ENCODE assay signal across 1 cellular context in the genomic region with DNA sequence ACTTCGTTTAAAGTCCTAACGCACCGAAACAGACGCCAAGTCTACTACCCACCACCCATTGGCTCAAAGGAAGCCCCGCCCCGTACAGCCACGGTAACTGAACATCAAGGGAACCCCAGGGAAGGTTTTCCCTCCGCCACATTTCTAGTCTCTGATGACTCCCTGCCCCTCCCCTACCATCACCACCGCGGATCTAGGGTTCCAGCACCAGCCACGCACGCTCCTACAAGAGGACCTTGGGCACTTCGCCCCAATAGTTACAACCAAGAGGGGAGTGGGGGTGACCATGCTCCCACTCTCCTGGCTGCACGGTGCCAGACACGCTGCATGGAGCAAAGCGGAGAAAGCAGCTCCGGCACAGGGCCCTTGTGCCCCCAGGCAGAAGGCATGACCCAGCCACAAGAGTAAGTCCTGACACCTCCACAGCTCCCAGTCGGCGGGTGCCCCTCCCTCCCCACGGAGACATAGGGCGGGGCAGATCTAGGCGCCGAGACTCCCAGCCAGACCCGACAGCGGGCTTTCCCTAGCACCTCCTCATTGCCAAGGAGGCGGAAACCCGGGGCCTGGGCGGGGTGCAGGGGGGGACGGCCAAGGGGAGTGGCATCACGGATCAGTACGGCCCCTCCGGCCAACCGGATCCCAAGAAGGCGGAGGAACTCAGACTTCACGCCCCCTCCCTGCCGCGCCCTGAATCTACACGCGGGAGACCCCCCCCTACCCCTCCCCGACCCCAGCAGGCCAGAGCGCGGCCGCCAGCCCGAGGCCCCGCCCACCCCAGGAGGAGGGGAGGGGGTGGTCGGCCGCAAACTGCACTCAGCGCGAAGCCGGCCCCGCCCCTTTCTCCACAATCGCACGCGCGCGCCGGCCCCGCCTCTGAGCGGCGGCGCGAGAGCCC.
TF ChIP-seq lines count a peak whose summit lies in the region.

No MANE protein-coding gene starts in this region.

TF ChIP-seq in HepG2, 621 proteins besides CTCF, POLR2A, EP300 and RAD21 (continued from another document and continues in another):
- TF ChIP-seq LCORL (IDR thresholded peaks at IDR 0.05) = no peak
- TF ChIP-seq LCORL (CRISPR knock-in tag; IDR thresholded peaks at IDR 0.05) = peak; percentile 63
- TF ChIP-seq, protein P1, sequence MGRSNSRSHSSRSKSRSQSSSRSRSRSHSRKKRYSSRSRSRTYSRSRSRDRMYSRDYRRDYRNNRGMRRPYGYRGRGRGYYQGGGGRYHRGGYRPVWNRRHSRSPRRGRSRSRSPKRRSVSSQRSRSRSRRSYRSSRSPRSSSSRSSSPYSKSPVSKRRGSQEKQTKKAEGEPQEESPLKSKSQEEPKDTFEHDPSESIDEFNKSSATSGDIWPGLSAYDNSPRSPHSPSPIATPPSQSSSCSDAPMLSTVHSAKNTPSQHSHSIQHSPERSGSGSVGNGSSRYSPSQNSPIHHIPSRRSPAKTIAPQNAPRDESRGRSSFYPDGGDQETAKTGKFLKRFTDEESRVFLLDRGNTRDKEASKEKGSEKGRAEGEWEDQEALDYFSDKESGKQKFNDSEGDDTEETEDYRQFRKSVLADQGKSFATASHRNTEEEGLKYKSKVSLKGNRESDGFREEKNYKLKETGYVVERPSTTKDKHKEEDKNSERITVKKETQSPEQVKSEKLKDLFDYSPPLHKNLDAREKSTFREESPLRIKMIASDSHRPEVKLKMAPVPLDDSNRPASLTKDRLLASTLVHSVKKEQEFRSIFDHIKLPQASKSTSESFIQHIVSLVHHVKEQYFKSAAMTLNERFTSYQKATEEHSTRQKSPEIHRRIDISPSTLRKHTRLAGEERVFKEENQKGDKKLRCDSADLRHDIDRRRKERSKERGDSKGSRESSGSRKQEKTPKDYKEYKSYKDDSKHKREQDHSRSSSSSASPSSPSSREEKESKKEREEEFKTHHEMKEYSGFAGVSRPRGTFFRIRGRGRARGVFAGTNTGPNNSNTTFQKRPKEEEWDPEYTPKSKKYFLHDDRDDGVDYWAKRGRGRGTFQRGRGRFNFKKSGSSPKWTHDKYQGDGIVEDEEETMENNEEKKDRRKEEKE (IDR thresholded peaks at IDR 0.05) = no peak
- no peak for TF ChIP-seq CEBPB (IDR thresholded peaks at IDR 0.05; ENCODE audit: borderline replicate concordance, low read depth, low read length)
- TF ChIP-seq REXO4 (CRISPR knock-in tag; IDR thresholded peaks at IDR 0.05; ENCODE audit: borderline replicate concordance) = no peak
- TF ChIP-seq, protein P2, sequence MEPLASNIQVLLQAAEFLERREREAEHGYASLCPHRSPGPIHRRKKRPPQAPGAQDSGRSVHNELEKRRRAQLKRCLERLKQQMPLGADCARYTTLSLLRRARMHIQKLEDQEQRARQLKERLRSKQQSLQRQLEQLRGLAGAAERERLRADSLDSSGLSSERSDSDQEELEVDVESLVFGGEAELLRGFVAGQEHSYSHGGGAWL (CRISPR knock-in tag; IDR thresholded peaks at IDR 0.05) = peak; percentile 45; the same call in 1 of the 2 replicates
- no peak for TF ChIP-seq HNRNPK (IDR thresholded peaks at IDR 0.05; ENCODE audit: low read depth, low read length, poor library complexity, severe bottlenecking)
- TF ChIP-seq GATAD1 (CRISPR knock-in tag; IDR thresholded peaks at IDR 0.05) = peak; percentile 59; the same call in 1 of the 2 replicates
- TF ChIP-seq ZNF431 (CRISPR knock-in tag; IDR thresholded peaks at IDR 0.05; ENCODE audit: borderline replicate concordance, low read depth) = no peak
- no peak for TF ChIP-seq HES4 (CRISPR knock-in tag; IDR thresholded peaks at IDR 0.05; ENCODE audit: borderline replicate concordance)
- TF ChIP-seq, protein P3, sequence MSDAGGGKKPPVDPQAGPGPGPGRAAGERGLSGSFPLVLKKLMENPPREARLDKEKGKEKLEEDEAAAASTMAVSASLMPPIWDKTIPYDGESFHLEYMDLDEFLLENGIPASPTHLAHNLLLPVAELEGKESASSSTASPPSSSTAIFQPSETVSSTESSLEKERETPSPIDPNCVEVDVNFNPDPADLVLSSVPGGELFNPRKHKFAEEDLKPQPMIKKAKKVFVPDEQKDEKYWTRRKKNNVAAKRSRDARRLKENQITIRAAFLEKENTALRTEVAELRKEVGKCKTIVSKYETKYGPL (CRISPR knock-in tag; IDR thresholded peaks at IDR 0.05) = no peak
- TF ChIP-seq EED (CRISPR knock-in tag; IDR thresholded peaks at IDR 0.05) = no peak
- TF ChIP-seq MBNL3 (CRISPR knock-in tag; conservative IDR thresholded peaks at IDR 0.05) = no peak
- TF ChIP-seq ADNP (CRISPR knock-in tag; IDR thresholded peaks at IDR 0.05) = no peak
- TF ChIP-seq BRCA1 (CRISPR knock-in tag; IDR thresholded peaks at IDR 0.05) = no peak
- no peak for TF ChIP-seq CREM (IDR thresholded peaks at IDR 0.05)
- TF ChIP-seq CREM (CRISPR knock-in tag; IDR thresholded peaks at IDR 0.05) = no peak
- 0 out of 2 replicates have a peak, but pooled peaks have one; percentile 11 for TF ChIP-seq IRF2 (CRISPR knock-in tag; IDR thresholded peaks at IDR 0.05)
- TF ChIP-seq, protein P4, sequence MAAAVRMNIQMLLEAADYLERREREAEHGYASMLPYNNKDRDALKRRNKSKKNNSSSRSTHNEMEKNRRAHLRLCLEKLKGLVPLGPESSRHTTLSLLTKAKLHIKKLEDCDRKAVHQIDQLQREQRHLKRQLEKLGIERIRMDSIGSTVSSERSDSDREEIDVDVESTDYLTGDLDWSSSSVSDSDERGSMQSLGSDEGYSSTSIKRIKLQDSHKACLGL (CRISPR knock-in tag; IDR thresholded peaks at IDR 0.05) = peak; percentile 49; the same call in 1 of the 2 replicates
- no peak for TF ChIP-seq ZNF234 (CRISPR knock-in tag; conservative IDR thresholded peaks at IDR 0.05)
- no peak for TF ChIP-seq KMT2A (CRISPR knock-in tag; IDR thresholded peaks at IDR 0.05)
- no peak for TF ChIP-seq ZNF460 (CRISPR knock-in tag; IDR thresholded peaks at IDR 0.05; ENCODE audit: borderline replicate concordance)
- peak; percentile 62; the same call in 1 of the 2 replicates for TF ChIP-seq ZSCAN21 (CRISPR knock-in tag; IDR thresholded peaks at IDR 0.05; ENCODE audit: borderline replicate concordance)
- no peak for TF ChIP-seq FOXA3 (CRISPR knock-in tag; IDR thresholded peaks at IDR 0.05)
- TF ChIP-seq, protein P5, sequence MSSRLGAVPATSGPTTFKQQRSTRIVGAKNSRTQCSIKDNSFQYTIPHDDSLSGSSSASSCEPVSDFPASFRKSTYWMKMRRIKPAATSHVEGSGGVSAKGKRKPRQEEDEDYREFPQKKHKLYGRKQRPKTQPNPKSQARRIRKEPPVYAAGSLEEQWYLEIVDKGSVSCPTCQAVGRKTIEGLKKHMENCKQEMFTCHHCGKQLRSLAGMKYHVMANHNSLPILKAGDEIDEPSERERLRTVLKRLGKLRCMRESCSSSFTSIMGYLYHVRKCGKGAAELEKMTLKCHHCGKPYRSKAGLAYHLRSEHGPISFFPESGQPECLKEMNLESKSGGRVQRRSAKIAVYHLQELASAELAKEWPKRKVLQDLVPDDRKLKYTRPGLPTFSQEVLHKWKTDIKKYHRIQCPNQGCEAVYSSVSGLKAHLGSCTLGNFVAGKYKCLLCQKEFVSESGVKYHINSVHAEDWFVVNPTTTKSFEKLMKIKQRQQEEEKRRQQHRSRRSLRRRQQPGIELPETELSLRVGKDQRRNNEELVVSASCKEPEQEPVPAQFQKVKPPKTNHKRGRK (CRISPR knock-in tag; IDR thresholded peaks at IDR 0.05) = no peak
- no peak for TF ChIP-seq GTF3A (CRISPR knock-in tag; conservative IDR thresholded peaks at IDR 0.05)
- TF ChIP-seq, protein P6, sequence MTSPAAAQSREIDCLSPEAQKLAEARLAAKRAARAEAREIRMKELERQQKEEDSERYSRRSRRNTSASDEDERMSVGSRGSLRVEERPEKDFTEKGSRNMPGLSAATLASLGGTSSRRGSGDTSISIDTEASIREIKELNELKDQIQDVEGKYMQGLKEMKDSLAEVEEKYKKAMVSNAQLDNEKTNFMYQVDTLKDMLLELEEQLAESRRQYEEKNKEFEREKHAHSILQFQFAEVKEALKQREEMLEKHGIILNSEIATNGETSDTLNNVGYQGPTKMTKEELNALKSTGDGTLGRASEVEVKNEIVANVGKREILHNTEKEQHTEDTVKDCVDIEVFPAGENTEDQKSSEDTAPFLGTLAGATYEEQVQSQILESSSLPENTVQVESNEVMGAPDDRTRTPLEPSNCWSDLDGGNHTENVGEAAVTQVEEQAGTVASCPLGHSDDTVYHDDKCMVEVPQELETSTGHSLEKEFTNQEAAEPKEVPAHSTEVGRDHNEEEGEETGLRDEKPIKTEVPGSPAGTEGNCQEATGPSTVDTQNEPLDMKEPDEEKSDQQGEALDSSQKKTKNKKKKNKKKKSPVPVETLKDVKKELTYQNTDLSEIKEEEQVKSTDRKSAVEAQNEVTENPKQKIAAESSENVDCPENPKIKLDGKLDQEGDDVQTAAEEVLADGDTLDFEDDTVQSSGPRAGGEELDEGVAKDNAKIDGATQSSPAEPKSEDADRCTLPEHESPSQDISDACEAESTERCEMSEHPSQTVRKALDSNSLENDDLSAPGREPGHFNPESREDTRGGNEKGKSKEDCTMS (CRISPR knock-in tag; conservative IDR thresholded peaks at IDR 0.05) = no peak
- TF ChIP-seq TRIM24 (CRISPR knock-in tag; IDR thresholded peaks at IDR 0.05) = no peak
- TF ChIP-seq, protein P7, sequence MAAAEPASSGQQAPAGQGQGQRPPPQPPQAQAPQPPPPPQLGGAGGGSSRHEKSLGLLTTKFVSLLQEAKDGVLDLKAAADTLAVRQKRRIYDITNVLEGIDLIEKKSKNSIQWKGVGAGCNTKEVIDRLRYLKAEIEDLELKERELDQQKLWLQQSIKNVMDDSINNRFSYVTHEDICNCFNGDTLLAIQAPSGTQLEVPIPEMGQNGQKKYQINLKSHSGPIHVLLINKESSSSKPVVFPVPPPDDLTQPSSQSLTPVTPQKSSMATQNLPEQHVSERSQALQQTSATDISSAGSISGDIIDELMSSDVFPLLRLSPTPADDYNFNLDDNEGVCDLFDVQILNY (CRISPR knock-in tag; conservative IDR thresholded peaks at IDR 0.05) = no peak
- TF ChIP-seq ZMYM2 (CRISPR knock-in tag; IDR thresholded peaks at IDR 0.05) = no peak
- peak; percentile 61 for TF ChIP-seq ARNT2 (CRISPR knock-in tag; IDR thresholded peaks at IDR 0.05; ENCODE audit: low read depth)
- TF ChIP-seq MIER2 (CRISPR knock-in tag; IDR thresholded peaks at IDR 0.05) = no peak
- no peak for TF ChIP-seq PLRG1 (conservative IDR thresholded peaks at IDR 0.05)
- TF ChIP-seq ZNF83 (CRISPR knock-in tag; IDR thresholded peaks at IDR 0.05; ENCODE audit: borderline replicate concordance) = no peak
- TF ChIP-seq, protein P8, sequence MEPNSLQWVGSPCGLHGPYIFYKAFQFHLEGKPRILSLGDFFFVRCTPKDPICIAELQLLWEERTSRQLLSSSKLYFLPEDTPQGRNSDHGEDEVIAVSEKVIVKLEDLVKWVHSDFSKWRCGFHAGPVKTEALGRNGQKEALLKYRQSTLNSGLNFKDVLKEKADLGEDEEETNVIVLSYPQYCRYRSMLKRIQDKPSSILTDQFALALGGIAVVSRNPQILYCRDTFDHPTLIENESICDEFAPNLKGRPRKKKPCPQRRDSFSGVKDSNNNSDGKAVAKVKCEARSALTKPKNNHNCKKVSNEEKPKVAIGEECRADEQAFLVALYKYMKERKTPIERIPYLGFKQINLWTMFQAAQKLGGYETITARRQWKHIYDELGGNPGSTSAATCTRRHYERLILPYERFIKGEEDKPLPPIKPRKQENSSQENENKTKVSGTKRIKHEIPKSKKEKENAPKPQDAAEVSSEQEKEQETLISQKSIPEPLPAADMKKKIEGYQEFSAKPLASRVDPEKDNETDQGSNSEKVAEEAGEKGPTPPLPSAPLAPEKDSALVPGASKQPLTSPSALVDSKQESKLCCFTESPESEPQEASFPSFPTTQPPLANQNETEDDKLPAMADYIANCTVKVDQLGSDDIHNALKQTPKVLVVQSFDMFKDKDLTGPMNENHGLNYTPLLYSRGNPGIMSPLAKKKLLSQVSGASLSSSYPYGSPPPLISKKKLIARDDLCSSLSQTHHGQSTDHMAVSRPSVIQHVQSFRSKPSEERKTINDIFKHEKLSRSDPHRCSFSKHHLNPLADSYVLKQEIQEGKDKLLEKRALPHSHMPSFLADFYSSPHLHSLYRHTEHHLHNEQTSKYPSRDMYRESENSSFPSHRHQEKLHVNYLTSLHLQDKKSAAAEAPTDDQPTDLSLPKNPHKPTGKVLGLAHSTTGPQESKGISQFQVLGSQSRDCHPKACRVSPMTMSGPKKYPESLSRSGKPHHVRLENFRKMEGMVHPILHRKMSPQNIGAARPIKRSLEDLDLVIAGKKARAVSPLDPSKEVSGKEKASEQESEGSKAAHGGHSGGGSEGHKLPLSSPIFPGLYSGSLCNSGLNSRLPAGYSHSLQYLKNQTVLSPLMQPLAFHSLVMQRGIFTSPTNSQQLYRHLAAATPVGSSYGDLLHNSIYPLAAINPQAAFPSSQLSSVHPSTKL (CRISPR knock-in tag; IDR thresholded peaks at IDR 0.05) = no peak
- TF ChIP-seq, protein P9, sequence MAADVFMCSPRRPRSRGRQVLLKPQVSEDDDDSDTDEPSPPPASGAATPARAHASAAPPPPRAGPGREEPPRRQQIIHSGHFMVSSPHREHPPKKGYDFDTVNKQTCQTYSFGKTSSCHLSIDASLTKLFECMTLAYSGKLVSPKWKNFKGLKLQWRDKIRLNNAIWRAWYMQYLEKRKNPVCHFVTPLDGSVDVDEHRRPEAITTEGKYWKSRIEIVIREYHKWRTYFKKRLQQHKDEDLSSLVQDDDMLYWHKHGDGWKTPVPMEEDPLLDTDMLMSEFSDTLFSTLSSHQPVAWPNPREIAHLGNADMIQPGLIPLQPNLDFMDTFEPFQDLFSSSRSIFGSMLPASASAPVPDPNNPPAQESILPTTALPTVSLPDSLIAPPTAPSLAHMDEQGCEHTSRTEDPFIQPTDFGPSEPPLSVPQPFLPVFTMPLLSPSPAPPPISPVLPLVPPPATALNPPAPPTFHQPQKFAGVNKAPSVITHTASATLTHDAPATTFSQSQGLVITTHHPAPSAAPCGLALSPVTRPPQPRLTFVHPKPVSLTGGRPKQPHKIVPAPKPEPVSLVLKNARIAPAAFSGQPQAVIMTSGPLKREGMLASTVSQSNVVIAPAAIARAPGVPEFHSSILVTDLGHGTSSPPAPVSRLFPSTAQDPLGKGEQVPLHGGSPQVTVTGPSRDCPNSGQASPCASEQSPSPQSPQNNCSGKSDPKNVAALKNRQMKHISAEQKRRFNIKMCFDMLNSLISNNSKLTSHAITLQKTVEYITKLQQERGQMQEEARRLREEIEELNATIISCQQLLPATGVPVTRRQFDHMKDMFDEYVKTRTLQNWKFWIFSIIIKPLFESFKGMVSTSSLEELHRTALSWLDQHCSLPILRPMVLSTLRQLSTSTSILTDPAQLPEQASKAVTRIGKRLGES (CRISPR knock-in tag; IDR thresholded peaks at IDR 0.05; ENCODE audit: borderline replicate concordance) = no peak
- TF ChIP-seq, protein P10, sequence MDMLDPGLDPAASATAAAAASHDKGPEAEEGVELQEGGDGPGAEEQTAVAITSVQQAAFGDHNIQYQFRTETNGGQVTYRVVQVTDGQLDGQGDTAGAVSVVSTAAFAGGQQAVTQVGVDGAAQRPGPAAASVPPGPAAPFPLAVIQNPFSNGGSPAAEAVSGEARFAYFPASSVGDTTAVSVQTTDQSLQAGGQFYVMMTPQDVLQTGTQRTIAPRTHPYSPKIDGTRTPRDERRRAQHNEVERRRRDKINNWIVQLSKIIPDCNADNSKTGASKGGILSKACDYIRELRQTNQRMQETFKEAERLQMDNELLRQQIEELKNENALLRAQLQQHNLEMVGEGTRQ (IDR thresholded peaks at IDR 0.05; ENCODE audit: low read depth, low read length) = no peak
- TF ChIP-seq, protein P10 (CRISPR knock-in tag; IDR thresholded peaks at IDR 0.05; ENCODE audit: borderline replicate concordance) = no peak
- no peak for TF ChIP-seq SETDB1 (CRISPR knock-in tag; IDR thresholded peaks at IDR 0.05; ENCODE audit: borderline replicate concordance)
- TF ChIP-seq GFI1 (CRISPR knock-in tag; IDR thresholded peaks at IDR 0.05; ENCODE audit: borderline replicate concordance) = peak; percentile 18; the same call in 1 of the 2 replicates
